In the genomic region with DNA sequence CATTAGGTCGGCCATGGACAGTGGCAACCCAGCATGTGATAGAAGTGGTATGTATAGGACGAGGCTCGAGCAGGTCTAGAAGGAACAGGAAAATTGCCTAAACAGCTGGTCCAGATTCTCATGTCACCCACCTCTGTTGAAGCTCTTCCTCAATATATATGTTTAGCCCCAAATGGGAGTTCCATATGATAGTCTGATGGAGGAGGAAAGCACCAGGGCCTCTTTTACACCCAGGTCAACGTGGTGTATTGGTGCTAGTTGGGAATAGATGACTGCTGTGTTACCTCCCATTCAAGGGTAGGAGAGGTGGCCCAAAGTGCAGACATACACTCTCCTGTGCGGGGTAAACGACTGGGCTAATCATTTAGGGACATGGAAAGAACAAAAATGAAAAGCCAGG, we compare ENCODE assay signal across 36 cellular contexts. TPM values are rescaled to one million over a fixed set of nuclear protein-coding genes. Genes with fewer than 3 reads are reported as not detected.
"Had no signal": no experiment of that assay in that cellular context is flagged by ENCODE, and none has a peak within 500 bp of the region (broad histone marks: within the 10 kb centered on the region; RNA-seq: fewer than 3 reads in every experiment).

No MANE protein-coding gene starts in this region.

- FAIRE-seq: astrocyte, bronchial epithelial cell had no signal

- H3K4me3 ChIP-seq: adrenal gland, ascending aorta, body of pancreas, breast epithelium, cardiac muscle cell had no signal

- DNase-seq: activated effector memory CD4-positive, alpha-beta T cell treated with anti-CD3 and anti-CD28 coated beads, Interleukin-2, amount 50 U/mL, for 16 hours; activated effector memory CD4-positive, alpha-beta T cell treated with Interleukin-2 at 50 U/mL for 16 hours; activated gamma-delta T cell; activated gamma-delta T cell treated with Interleukin-2 at 50 U/mL for 16 hours; activated naive CD4-positive, alpha-beta T cell; activated naive CD4-positive, alpha-beta T cell treated with anti-CD3 and anti-CD28 coated beads for 36 hours; activated naive CD4-positive, alpha-beta T cell treated with anti-CD3 and anti-CD28 coated beads, Interleukin-2, amount 10 ng/mL, durations not matched to agents 7 days and 5 days; activated naive CD4-positive, alpha-beta T cell treated with anti-CD3 and anti-CD28 coated beads, Interleukin-2, amount 50 U/mL, for 16 hours; activated naive CD4-positive, alpha-beta T cell treated with Interleukin-2 at 50 U/mL for 16 hours; activated naive CD8-positive, alpha-beta T cell treated with anti-CD3 and anti-CD28 coated beads for 36 hours; activated naive CD8-positive, alpha-beta T cell treated with anti-CD3 and anti-CD28 coated beads, Interleukin-2, amount 10 ng/mL, durations not matched to agents 7 days and 5 days; activated naive CD8-positive, alpha-beta T cell treated with anti-CD3 and anti-CD28 coated beads, Interleukin-2, amount 50 U/mL, for 24 hours; activated T-cell treated with anti-CD3 and anti-CD28 coated beads, Interleukin-2, amount 50 U/mL, for 1 hour; activated T-cell treated with anti-CD3 and anti-CD28 coated beads, Interleukin-2, amount 50 U/mL, for 24 hours; activated T-cell treated with anti-CD3 and anti-CD28 coated beads, Interleukin-2, amount 50 U/mL, for 4 hours; activated T-cell treated with anti-CD3 and anti-CD28 coated beads, Interleukin-2, amount 50 U/mL, for 48 hours; activated T-cell treated with anti-CD3 and anti-CD28 coated beads, Interleukin-2, amount 50 U/mL, for 72 hours; adrenal gland; amniotic stem cell; amygdala; anterior cingulate cortex; body of pancreas; brain microvascular endothelial cell; caudate nucleus; central memory CD4-positive, alpha-beta T cell; cerebellar nuclear complex had no signal

- H3K9me3 ChIP-seq: adrenal gland, ascending aorta, body of pancreas, breast epithelium had no signal

- H3K36me3 ChIP-seq: adrenal gland, ascending aorta, brain microvascular endothelial cell, breast epithelium, cardiac muscle cell had no signal

- H3K27ac ChIP-seq: adrenal gland, ascending aorta, body of pancreas, brain microvascular endothelial cell, breast epithelium, cardiac muscle cell had no signal

- H3K4me1 ChIP-seq: adrenal gland had no signal

- ATAC-seq: activated naive CD4-positive, alpha-beta T cell treated with anti-CD3 and anti-CD28 coated beads, Interleukin-2, amount 50 U/mL, for 72 hours; activated naive CD8-positive, alpha-beta T cell treated with anti-CD3 and anti-CD28 coated beads, Interleukin-2, amount 50 U/mL, for 24 hours; activated T-cell treated with anti-CD3 and anti-CD28 coated beads, Interleukin-2, amount 50 U/mL, for 4 hours; activated T-cell treated with anti-CD3 and anti-CD28 coated beads, Interleukin-2, amount 50 U/mL, for 72 hours; activated T-helper 17 cell treated with anti-CD3 and anti-CD28 coated beads, Interleukin-2, amount 50 U/mL, for 72 hours; body of pancreas had no signal

- H3K27me3 ChIP-seq: ascending aorta, body of pancreas, breast epithelium, cardiac muscle cell had no signal

RNA-seq across cellular contexts. Expression of a gene that starts 5.3 kb away (rescaled TPM):
- total RNA-seq: activated naive CD4-positive, alpha-beta T cell treated with anti-CD3 and anti-CD28 coated beads for 36 hours; activated naive CD4-positive, alpha-beta T cell treated with anti-CD3 and anti-CD28 coated beads, Interleukin-2, amount 50 U/mL, for 72 hours; activated naive CD8-positive, alpha-beta T cell treated with anti-CD3 and anti-CD28 coated beads for 36 hours; activated naive CD8-positive, alpha-beta T cell treated with anti-CD3 and anti-CD28 coated beads, Interleukin-2, amount 10 ng/mL, durations not matched to agents 7 days and 5 days; activated T-cell treated with anti-CD3 and anti-CD28 coated beads, Interleukin-2, amount 50 U/mL, for 4 hours; activated T-cell treated with anti-CD3 and anti-CD28 coated beads, Interleukin-2, amount 50 U/mL, for 72 hours; activated T-helper 1 cell treated with anti-CD3 and anti-CD28 coated beads, Interleukin-12 subunit alpha, Interleukin-12 subunit beta, Interleukin-2, Interleukin-4 antibody, amounts not matched to agents 30 ng/mL and 10 ng/mL and 1 ng/mL, durations not matched to agents 14 hours and 24 hours and 36 hours; activated T-helper 17 cell treated with anti-CD3 and anti-CD28 coated beads, Interleukin-2, amount 50 U/mL, for 72 hours; activated T-helper 2 cell treated with anti-CD3 and anti-CD28 coated beads, Interferon-gamma antibody, Interleukin-2, Interleukin-4, amounts not matched to agents 10 μg/mL and 5 μg/mL and 100 μg/mL, durations not matched to agents 14 hours and 24 hours and 36 hours; astrocyte; bronchial epithelial cell; chondrocyte had no signal
